7 cellular contexts compared by ENCODE assay signal in the genomic region with DNA sequence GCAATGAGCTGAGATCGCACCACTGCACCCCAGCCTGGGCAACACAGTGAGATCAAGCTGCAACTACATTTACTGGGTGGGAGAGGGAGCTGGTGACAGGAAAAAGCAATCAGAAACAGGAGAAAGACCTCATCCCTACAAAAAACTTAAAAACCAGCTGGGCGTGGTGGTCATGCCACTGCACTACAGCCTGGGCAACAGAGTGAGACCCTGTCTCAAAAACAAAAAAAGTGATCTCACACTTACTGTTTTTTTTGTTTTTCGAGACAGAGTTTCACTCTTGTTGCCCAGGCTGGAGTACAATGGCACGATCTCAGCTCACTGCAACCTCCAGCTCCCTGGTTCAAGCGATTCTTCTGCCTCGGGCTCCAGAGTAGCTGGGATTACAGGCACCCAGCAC. TPM values are rescaled to one million over a fixed set of nuclear protein-coding genes. Genes with fewer than 3 reads are reported as not detected.
DNase-seq lines count a peak whose midpoint lies in the region; FAIRE-seq and TF ChIP-seq lines count a peak whose summit lies in the region.
"Not testable (repeated sequence)": the region's sequence is repeated elsewhere in the genome, so short reads cannot be mapped to it uniquely, and the experiment has no call there.

No MANE protein-coding gene starts in this region.

- not testable (repeated sequence) for H3K79me2 ChIP-seq in keratinocyte (ENCODE audit: control insufficient read depth, insufficient read depth, low read length)

- dilution Hi-C loops in keratinocyte (cut with MboI; ENCODE audit: extremely low pct_ligation_motif_present, low sequenced_read_pairs): not testable (repeated sequence)

- H3K27ac Mint-ChIP-seq in osteocyte (ENCODE audit: unreplicated experiment): peak overlapping the region; percentile 53

- H3K9me3 ChIP-seq in AG04450 (ENCODE audit: control insufficient read depth, insufficient read depth, low read length); adipocyte (ENCODE audit: control insufficient read depth, low read length); esophagus squamous epithelium; keratinocyte (ENCODE audit: control insufficient read depth, low read depth, low read length); stomach: not testable (repeated sequence)

- not testable (repeated sequence) for TF ChIP-seq POLR2A in esophagus squamous epithelium (IDR thresholded peaks at IDR 0.05); stomach (IDR thresholded peaks at IDR 0.05)

- peaks cover 13% of the 10 kb centered on the region for H3K4me1 ChIP-seq in adipocyte (ENCODE audit: control insufficient read depth, insufficient read depth, low read length)
- not testable (repeated sequence) for H3K4me1 ChIP-seq in esophagus squamous epithelium; keratinocyte (ENCODE audit: control insufficient read depth, extremely low read depth, insufficient read depth, low read length); stomach

- H2AFZ ChIP-seq in keratinocyte (ENCODE audit: control insufficient read depth, low read length): not testable (repeated sequence)

- intact Hi-C loops in esophagus squamous epithelium (cut with DNase I); stomach (cut with DNase I; ENCODE audit: low total_unique reads): not testable (repeated sequence)

- not testable (repeated sequence) for H3K36me3 Mint-ChIP-seq in osteocyte (ENCODE audit: unreplicated experiment)

- not testable (repeated sequence) for TF ChIP-seq EP300 in stomach (IDR thresholded peaks at IDR 0.05)

- WGBS in esophagus squamous epithelium, 2 donors: 84 to 92% methylated on average over 6 of the region's 6 CpGs
- 88 to 95% (median 91%) methylated on average over 5 to 6 of the region's 6 CpGs for WGBS in stomach, 5 donors

- H3K4me1 Mint-ChIP-seq in osteocyte (ENCODE audit: unreplicated experiment): peaks cover 16% of the 10 kb centered on the region

- H3K4me3 Mint-ChIP-seq in osteocyte (ENCODE audit: unreplicated experiment): not testable (repeated sequence)

- not testable (repeated sequence) for H3K27me3 Mint-ChIP-seq in osteocyte (ENCODE audit: unreplicated experiment)

- H3K27ac ChIP-seq in AG04450 (ENCODE audit: low read depth, low read length) (peak overlapping the region; percentile 65), RWPE1 (peak overlapping the region; percentile 82), esophagus squamous epithelium (peak overlapping the region in 3 of 4 donors; percentile 20 to 58 (median 52)), keratinocyte (ENCODE audit: control insufficient read depth, insufficient read depth, low read length) (peak overlapping the region; percentile 33), stomach (peak overlapping the region in 3 of 5 donors; percentile 10 to 37 (median 34))

- not testable (repeated sequence) for H3K36me3 ChIP-seq in adipocyte (ENCODE audit: control insufficient read depth, insufficient read depth, low read length, severe bottlenecking); esophagus squamous epithelium; keratinocyte (ENCODE audit: control insufficient read depth in 2 of 2, extremely low read depth in 1 of 2, insufficient read depth in 2 of 2, low read length in 2 of 2); stomach

- not testable (repeated sequence) for DNase-seq in AG04450 (ENCODE audit: low read depth, low spot score); RWPE1 (ENCODE audit: low spot score); adipocyte (ENCODE audit: low read depth); esophagus squamous epithelium (lab: John Stamatoyannopoulos, UW); keratinocyte (ENCODE audit: low read depth, low spot score); osteocyte (ENCODE audit: extremely low spot score, unreplicated experiment); stomach

- POLR2A ChIA-PET in AG04450 (lab: Yijun Ruan, JAX): interaction anchor here (1.6 kb wide), 1 partner anchor 28 kb away, joined by 4 read pairs; the partner anchor contains the start of gene NRBF2
- POLR2A ChIA-PET in RWPE1 (lab: Yijun Ruan, JAX; ENCODE audit: low non-redundant PET): not testable (repeated sequence)

- H3K27me3 ChIP-seq in AG04450 (ENCODE audit: control insufficient read depth, insufficient read depth, low read length); adipocyte (replicated peaks; ENCODE audit: control insufficient read depth, insufficient read depth, low read length); esophagus squamous epithelium; keratinocyte (ENCODE audit: control insufficient read depth, extremely low read depth, insufficient read depth, low read length); stomach: not testable (repeated sequence)

- CTCF ChIA-PET in AG04450 (lab: Charles Lee): not testable (repeated sequence)
- CTCF ChIA-PET in RWPE1 (lab: Yijun Ruan, JAX): interaction anchor here (0.6 kb wide), 1 partner anchor 36 kb away, joined by 3 read pairs; no protein-coding TSS in a partner anchor

- not testable (repeated sequence) for H4K20me1 ChIP-seq in keratinocyte (ENCODE audit: control insufficient read depth, extremely low read depth, insufficient read depth, low read length)

- H3K9ac ChIP-seq in adipocyte (ENCODE audit: low read length): peak overlapping the region; percentile 83
- not testable (repeated sequence) for H3K9ac ChIP-seq in keratinocyte (ENCODE audit: control insufficient read depth, extremely low read depth, insufficient read depth, low read length)

- not testable (repeated sequence) for H3K4me3 ChIP-seq in AG04450 (ENCODE audit: low read depth, low read length); esophagus squamous epithelium; keratinocyte (ENCODE audit: control insufficient read depth in 2 of 3, extremely low read depth in 1 of 3, insufficient read depth in 2 of 3, low read depth in 1 of 3, low read length in 3 of 3); stomach
- H3K4me3 ChIP-seq in adipocyte (ENCODE audit: low read length): peak overlapping the region; percentile 64

- not testable (repeated sequence) for H3K9me1 ChIP-seq in keratinocyte (ENCODE audit: control insufficient read depth, extremely low read depth, insufficient read depth, low read length)

- not testable (repeated sequence) for H3K9me3 Mint-ChIP-seq in osteocyte (ENCODE audit: unreplicated experiment)

- TF ChIP-seq CTCF in AG04450 (IDR thresholded peaks at IDR 0.05; ENCODE audit: low read depth, low read length); RWPE1 (conservative IDR thresholded peaks at IDR 0.05; ENCODE audit: low read depth); esophagus squamous epithelium (IDR thresholded peaks at IDR 0.05); keratinocyte (optimal IDR thresholded peaks at IDR 0.05 in 1 of 3, IDR thresholded peaks at IDR 0.05 in 1 of 3, conservative IDR thresholded peaks at IDR 0.05 in 1 of 3; ENCODE audit: extremely low read depth in 1 of 3, insufficient read depth in 2 of 3, low read length in 3 of 3); osteocyte (IDR thresholded peaks at IDR 0.05); stomach (IDR thresholded peaks at IDR 0.05): not testable (repeated sequence)

- FAIRE-seq in keratinocyte (lab: Jason Lieb, UNC): not testable (repeated sequence)

- H3K4me2 ChIP-seq in keratinocyte (ENCODE audit: control insufficient read depth, extremely low read depth, insufficient read depth, low read depth, low read length): not testable (repeated sequence)

RNA-seq across cellular contexts. Expression of gene NRBF2, which starts 27.9 kb away (rescaled TPM):
- polyA plus RNA-seq in AG04450 (2011; rRNA removed) (27.7 and 34.5 TPM in 2 replicates), keratinocyte (25.0 to 31.1 TPM (median 30.8 TPM) in 3 replicates), stomach (10 to 100 TPM in 2 of 3 donors, 1 to 10 TPM in 1; 6.8 to 16.3 (median 14.2) TPM)
- 13.0 and 16.0 TPM in 2 replicates for polyA minus RNA-seq in AG04450 (2011; rRNA and poly(A)+ RNA removed)
- total RNA-seq in esophagus squamous epithelium (10 to 100 TPM; 12.2 to 16.6 (median 14.7) TPM), osteocyte (21.5 and 23.1 TPM in 2 replicates), stomach (10 to 100 TPM in 4 of 5 donors, not detected in 1; 12.5 to 23.1 (median 16.1) TPM)
- 35.6 TPM for polyA plus RNA-seq in keratinocyte (2011; ENCODE audit: low read depth)
- polyA plus RNA-seq in keratinocyte (2011; cell fraction: cytosol; rRNA removed): 22.2 and 34.4 TPM in 2 replicates
- 17.4 and 21.9 TPM in 2 replicates for polyA plus RNA-seq in keratinocyte (2011; cell fraction: nucleus; rRNA removed)
- 27.2 and 49.5 TPM in 2 replicates for polyA plus RNA-seq in keratinocyte (2012; ENCODE audit: low replicate concordance)
- polyA minus RNA-seq in keratinocyte: 6.7 to 12.3 TPM (median 10.5 TPM) in 3 replicates
- polyA minus RNA-seq in keratinocyte (2011; cell fraction: cytosol; rRNA and poly(A)+ RNA removed): 20.9 TPM
- polyA minus RNA-seq in keratinocyte (2011; cell fraction: nucleus; rRNA and poly(A)+ RNA removed): 8.4 and 13.4 TPM in 2 replicates
